Comparison of ENCODE assay signal across 1 cellular context in the genomic region with DNA sequence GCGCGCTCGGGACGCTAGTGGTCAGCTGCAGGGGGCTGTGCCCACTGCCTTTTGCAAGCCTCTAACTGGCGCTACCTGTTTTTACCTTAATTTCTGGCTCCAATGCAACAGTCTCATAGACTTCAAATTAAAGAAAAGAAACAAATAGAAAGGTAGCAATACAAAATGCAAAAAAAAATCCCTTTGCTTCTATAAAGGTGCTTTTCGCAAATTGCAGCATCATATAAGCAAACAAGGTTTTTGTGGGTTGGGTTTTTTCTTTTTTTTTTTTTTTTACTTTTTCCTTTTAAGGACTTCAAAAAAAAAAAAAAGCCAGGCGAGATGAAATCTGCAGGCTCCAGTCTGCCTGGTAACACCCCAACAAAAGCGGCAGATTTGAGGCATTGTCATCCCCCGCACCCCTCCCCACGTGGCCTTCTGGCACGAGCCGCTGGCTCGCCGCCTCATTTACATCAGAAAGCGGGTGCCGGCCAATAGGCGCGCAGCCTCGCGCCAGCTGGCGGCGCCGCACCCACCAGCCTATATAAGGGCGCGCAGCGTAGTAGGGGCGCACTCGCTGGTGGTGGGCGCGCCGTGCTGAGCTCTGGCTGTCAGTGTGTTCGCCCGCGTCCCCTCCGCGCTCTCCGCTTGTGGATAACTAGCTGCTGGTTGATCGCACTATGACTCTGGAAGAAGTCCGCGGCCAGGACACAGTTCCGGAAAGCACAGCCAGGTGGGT.
A peak's percentile ranks its signal among the peaks of the same experiment; 100 is the strongest.
TF ChIP-seq lines count a peak whose summit lies in the region.

A gene with protein sequence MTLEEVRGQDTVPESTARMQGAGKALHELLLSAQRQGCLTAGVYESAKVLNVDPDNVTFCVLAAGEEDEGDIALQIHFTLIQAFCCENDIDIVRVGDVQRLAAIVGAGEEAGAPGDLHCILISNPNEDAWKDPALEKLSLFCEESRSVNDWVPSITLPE (plus strand): TSS at position 550 of the 718 bp plus-strand sequence. CDS start 110 bp downstream, at position 660.

TF ChIP-seq in K562, 482 proteins besides CTCF, POLR2A, EP300 and RAD21 (continued from another document and continues in another):
- TF ChIP-seq, protein P1, sequence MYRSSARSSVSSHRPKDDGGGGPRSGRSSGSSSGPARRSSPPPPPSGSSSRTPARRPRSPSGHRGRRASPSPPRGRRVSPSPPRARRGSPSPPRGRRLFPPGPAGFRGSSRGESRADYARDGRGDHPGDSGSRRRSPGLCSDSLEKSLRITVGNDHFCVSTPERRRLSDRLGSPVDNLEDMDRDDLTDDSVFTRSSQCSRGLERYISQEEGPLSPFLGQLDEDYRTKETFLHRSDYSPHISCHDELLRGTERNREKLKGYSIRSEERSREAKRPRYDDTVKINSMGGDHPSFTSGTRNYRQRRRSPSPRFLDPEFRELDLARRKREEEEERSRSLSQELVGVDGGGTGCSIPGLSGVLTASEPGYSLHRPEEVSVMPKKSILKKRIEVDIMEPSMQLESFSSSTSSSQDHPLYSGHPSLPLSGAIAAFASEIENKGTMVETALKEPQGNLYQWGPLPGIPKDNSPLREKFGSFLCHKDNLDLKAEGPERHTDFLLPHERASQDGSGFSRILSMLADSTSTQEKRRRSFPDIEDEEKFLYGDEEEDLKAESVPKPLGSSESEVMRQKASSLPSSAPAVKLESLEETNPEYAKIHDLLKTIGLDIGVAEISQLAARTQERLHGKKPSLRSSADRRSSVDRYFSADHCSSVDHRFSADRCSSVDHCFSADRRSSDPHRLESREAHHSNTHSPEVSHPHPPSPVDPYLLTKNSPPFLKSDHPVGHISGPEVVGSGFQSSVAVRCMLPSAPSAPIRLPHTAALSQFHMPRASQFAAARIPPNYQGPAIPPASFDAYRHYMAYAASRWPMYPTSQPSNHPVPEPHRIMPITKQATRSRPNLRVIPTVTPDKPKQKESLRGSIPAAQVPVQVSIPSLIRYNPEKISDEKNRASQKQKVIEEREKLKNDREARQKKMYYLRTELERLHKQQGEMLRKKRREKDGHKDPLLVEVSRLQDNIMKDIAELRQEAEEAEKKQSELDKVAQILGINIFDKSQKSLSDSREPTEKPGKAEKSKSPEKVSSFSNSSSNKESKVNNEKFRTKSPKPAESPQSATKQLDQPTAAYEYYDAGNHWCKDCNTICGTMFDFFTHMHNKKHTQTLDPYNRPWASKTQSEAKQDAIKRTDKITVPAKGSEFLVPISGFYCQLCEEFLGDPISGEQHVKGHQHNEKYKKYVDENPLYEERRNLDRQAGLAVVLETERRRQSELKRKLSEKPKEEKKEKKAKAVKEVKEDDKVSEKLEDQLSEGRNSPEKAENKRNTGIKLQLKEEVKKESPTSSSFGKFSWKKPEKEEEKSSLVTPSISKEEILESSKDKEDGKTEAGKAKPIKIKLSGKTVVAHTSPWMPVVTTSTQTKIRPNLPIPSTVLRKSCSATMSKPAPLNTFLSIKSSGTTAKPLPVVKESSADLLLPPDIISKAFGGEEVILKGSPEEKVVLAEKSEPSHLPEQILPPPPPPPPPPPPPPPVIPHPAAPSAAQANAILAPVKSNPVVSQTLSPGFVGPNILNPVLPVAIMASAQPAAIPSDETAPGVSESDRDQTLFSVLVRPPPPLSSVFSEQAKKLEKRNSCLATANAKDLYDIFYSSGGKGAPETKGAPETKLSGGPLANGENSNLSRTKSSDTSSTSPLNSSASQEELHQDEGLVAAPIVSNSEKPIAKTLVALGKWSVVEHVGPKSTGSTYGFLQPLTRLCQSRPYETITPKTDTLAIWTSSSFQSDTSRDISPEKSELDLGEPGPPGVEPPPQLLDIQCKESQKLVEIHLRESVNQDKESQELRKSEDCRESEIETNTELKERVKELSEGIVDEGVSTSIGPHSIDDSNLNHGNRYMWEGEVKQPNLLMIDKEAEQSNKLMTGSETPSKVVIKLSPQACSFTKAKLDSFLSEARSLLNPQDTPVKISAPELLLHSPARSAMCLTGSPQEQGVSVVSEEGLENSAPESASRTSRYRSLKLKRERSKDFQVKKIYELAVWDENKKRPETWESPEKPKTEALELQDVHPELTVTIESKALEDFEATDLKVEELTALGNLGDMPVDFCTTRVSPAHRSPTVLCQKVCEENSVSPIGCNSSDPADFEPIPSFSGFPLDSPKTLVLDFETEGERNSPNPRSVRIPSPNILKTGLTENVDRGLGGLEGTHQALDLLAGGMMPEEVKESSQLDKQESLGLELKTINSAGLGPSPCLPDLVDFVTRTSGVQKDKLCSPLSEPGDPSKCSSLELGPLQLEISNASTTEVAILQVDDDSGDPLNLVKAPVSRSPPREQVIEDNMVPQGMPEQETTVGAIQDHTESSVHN (IDR thresholded peaks at IDR 0.05; ENCODE audit: borderline replicate concordance in 1 of 2, low read depth in 1 of 2): no peak
- no peak for TF ChIP-seq TRIM24 (IDR thresholded peaks at IDR 0.05)
- no peak for TF ChIP-seq BRF1 (IDR thresholded peaks at IDR 0.05; ENCODE audit: borderline replicate concordance, extremely low read depth, insufficient read length)
- TF ChIP-seq, protein P2, sequence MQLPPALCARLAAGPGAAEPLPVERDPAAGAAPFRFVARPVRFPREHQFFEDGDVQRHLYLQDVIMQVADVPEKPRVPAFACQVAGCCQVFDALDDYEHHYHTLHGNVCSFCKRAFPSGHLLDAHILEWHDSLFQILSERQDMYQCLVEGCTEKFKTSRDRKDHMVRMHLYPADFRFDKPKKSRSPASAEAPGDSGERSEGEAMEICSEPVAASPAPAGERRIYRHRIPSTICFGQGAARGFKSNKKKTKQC (CRISPR knock-in tag; IDR thresholded peaks at IDR 0.05): no peak
- peak in 1 of 2 experiments; percentile 68; a peak in 1 of 4 replicates for TF ChIP-seq SRF (CRISPR knock-in tag; IDR thresholded peaks at IDR 0.05)
- TF ChIP-seq HNRNPH1 (optimal IDR thresholded peaks at IDR 0.05; ENCODE audit: low read depth, low read length): no peak
- no peak for TF ChIP-seq HNRNPL (IDR thresholded peaks at IDR 0.05; ENCODE audit: low read depth, low read length)
- no peak for TF ChIP-seq ESRRA (IDR thresholded peaks at IDR 0.05; ENCODE audit: borderline replicate concordance, low read depth)
- no peak for TF ChIP-seq PHTF2 (CRISPR knock-in tag; IDR thresholded peaks at IDR 0.05)
- TF ChIP-seq, protein P3, sequence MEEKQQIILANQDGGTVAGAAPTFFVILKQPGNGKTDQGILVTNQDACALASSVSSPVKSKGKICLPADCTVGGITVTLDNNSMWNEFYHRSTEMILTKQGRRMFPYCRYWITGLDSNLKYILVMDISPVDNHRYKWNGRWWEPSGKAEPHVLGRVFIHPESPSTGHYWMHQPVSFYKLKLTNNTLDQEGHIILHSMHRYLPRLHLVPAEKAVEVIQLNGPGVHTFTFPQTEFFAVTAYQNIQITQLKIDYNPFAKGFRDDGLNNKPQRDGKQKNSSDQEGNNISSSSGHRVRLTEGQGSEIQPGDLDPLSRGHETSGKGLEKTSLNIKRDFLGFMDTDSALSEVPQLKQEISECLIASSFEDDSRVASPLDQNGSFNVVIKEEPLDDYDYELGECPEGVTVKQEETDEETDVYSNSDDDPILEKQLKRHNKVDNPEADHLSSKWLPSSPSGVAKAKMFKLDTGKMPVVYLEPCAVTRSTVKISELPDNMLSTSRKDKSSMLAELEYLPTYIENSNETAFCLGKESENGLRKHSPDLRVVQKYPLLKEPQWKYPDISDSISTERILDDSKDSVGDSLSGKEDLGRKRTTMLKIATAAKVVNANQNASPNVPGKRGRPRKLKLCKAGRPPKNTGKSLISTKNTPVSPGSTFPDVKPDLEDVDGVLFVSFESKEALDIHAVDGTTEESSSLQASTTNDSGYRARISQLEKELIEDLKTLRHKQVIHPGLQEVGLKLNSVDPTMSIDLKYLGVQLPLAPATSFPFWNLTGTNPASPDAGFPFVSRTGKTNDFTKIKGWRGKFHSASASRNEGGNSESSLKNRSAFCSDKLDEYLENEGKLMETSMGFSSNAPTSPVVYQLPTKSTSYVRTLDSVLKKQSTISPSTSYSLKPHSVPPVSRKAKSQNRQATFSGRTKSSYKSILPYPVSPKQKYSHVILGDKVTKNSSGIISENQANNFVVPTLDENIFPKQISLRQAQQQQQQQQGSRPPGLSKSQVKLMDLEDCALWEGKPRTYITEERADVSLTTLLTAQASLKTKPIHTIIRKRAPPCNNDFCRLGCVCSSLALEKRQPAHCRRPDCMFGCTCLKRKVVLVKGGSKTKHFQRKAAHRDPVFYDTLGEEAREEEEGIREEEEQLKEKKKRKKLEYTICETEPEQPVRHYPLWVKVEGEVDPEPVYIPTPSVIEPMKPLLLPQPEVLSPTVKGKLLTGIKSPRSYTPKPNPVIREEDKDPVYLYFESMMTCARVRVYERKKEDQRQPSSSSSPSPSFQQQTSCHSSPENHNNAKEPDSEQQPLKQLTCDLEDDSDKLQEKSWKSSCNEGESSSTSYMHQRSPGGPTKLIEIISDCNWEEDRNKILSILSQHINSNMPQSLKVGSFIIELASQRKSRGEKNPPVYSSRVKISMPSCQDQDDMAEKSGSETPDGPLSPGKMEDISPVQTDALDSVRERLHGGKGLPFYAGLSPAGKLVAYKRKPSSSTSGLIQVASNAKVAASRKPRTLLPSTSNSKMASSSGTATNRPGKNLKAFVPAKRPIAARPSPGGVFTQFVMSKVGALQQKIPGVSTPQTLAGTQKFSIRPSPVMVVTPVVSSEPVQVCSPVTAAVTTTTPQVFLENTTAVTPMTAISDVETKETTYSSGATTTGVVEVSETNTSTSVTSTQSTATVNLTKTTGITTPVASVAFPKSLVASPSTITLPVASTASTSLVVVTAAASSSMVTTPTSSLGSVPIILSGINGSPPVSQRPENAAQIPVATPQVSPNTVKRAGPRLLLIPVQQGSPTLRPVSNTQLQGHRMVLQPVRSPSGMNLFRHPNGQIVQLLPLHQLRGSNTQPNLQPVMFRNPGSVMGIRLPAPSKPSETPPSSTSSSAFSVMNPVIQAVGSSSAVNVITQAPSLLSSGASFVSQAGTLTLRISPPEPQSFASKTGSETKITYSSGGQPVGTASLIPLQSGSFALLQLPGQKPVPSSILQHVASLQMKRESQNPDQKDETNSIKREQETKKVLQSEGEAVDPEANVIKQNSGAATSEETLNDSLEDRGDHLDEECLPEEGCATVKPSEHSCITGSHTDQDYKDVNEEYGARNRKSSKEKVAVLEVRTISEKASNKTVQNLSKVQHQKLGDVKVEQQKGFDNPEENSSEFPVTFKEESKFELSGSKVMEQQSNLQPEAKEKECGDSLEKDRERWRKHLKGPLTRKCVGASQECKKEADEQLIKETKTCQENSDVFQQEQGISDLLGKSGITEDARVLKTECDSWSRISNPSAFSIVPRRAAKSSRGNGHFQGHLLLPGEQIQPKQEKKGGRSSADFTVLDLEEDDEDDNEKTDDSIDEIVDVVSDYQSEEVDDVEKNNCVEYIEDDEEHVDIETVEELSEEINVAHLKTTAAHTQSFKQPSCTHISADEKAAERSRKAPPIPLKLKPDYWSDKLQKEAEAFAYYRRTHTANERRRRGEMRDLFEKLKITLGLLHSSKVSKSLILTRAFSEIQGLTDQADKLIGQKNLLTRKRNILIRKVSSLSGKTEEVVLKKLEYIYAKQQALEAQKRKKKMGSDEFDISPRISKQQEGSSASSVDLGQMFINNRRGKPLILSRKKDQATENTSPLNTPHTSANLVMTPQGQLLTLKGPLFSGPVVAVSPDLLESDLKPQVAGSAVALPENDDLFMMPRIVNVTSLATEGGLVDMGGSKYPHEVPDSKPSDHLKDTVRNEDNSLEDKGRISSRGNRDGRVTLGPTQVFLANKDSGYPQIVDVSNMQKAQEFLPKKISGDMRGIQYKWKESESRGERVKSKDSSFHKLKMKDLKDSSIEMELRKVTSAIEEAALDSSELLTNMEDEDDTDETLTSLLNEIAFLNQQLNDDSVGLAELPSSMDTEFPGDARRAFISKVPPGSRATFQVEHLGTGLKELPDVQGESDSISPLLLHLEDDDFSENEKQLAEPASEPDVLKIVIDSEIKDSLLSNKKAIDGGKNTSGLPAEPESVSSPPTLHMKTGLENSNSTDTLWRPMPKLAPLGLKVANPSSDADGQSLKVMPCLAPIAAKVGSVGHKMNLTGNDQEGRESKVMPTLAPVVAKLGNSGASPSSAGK (IDR thresholded peaks at IDR 0.05): peak; percentile 53; the same call in 1 of the 2 replicates
- no peak for TF ChIP-seq LEF1 (IDR thresholded peaks at IDR 0.05)
- no peak for TF ChIP-seq NFYB (IDR thresholded peaks at IDR 0.05; ENCODE audit: extremely low read depth, insufficient read length)
- TF ChIP-seq ZNF707 (CRISPR knock-in tag; conservative IDR thresholded peaks at IDR 0.05): no peak
- no peak for TF ChIP-seq MCM2 (IDR thresholded peaks at IDR 0.05; ENCODE audit: low read depth)
- no peak for TF ChIP-seq TAF9B (IDR thresholded peaks at IDR 0.05; ENCODE audit: partially characterized antibody)
- TF ChIP-seq, protein P4, sequence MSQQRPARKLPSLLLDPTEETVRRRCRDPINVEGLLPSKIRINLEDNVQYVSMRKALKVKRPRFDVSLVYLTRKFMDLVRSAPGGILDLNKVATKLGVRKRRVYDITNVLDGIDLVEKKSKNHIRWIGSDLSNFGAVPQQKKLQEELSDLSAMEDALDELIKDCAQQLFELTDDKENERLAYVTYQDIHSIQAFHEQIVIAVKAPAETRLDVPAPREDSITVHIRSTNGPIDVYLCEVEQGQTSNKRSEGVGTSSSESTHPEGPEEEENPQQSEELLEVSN (IDR thresholded peaks at IDR 0.05; ENCODE audit: borderline replicate concordance in 1 of 2, extremely low read depth in 1 of 2, insufficient read depth in 1 of 2, insufficient read length in 1 of 2, low read depth in 1 of 2, low read length in 1 of 2, poor library complexity in 1 of 2, severe bottlenecking in 1 of 2): peak; percentile 26 to 81
- TF ChIP-seq EWSR1 (IDR thresholded peaks at IDR 0.05; ENCODE audit: borderline replicate concordance, low read depth, partially characterized antibody): no peak
- no peak for TF ChIP-seq THRAP3 (IDR thresholded peaks at IDR 0.05; ENCODE audit: borderline replicate concordance)
- TF ChIP-seq NEUROD1 (IDR thresholded peaks at IDR 0.05; ENCODE audit: borderline replicate concordance, low read depth, low read length, partially characterized antibody): no peak
- TF ChIP-seq ZNF780A (CRISPR knock-in tag; IDR thresholded peaks at IDR 0.05): no peak
- TF ChIP-seq, protein P5, sequence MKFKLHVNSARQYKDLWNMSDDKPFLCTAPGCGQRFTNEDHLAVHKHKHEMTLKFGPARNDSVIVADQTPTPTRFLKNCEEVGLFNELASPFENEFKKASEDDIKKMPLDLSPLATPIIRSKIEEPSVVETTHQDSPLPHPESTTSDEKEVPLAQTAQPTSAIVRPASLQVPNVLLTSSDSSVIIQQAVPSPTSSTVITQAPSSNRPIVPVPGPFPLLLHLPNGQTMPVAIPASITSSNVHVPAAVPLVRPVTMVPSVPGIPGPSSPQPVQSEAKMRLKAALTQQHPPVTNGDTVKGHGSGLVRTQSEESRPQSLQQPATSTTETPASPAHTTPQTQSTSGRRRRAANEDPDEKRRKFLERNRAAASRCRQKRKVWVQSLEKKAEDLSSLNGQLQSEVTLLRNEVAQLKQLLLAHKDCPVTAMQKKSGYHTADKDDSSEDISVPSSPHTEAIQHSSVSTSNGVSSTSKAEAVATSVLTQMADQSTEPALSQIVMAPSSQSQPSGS (CRISPR knock-in tag; IDR thresholded peaks at IDR 0.05): no peak
